ENCODE assay signal across 8 cellular contexts in the genomic region with DNA sequence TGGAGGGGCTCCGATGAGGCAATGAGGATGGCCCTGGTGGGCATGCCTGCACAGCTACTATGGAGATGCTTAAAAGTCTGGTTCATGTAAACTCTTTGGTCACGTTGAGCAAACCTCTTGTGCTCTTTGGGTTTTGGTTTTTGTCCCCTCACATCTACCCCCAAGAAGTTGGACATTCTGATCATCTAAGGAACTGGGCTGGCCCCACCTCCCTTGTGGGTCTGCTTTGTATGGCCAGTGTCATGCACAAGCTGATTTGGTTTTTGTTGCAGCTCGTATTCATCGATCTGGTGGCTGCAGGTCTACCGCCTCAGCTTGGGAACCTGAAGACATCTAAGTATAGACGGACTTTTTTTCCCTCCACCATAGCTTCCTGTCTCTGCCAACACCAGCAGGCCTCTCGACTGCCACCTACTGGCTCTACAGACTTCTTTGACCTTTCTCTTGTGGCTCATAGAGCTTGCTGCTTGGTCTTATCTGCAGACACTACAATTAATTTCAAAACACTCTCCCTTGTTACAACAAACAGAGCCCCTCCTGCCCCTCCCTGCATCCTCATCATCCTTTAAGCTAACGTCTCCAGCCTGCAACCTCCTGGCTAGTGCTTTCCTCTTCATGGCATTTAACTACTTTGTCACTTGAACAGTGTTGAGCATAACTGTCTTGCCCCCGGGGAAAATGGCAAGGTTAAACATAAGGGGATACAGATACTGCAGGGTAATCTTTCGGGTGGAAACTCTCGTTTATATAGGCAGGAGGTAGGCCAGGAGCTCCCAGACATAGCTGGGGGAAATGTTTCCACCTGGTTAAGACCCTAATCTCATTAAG. TPM values are rescaled to one million over a fixed set of nuclear protein-coding genes. Genes with fewer than 3 reads are reported as not detected.
DNase-seq lines count a peak whose midpoint lies in the region; ATAC-seq and TF ChIP-seq lines count a peak whose summit lies in the region.

No MANE protein-coding gene starts in this region.

- H3K36me3 Mint-ChIP-seq in CD14-positive monocyte (peaks cover 38 to 40% of the 10 kb centered on the region in 2 donors), chondrocyte (ENCODE audit: low read depth) (peaks cover 12% of the 10 kb centered on the region)

- H3K4me3 ChIP-seq in liver (ENCODE audit: low read depth in 1 of 3, low read length in 3 of 3): no peak overlapping the region

- ATAC-seq in GM19328 (IDR thresholded peaks at IDR 0.05; ENCODE audit: unreplicated experiment) (peak; percentile 81), HG03442 (IDR thresholded peaks at IDR 0.05; ENCODE audit: unreplicated experiment) (peak; percentile 77)

- no peaks in the 10 kb centered on the region for H3K9me3 ChIP-seq in liver (ENCODE audit: control insufficient read depth in 4 of 4, low read length in 3 of 4)

- no peaks in the 10 kb centered on the region for H3K9me3 Mint-ChIP-seq in CD14-positive monocyte
- H3K9me3 Mint-ChIP-seq in chondrocyte (ENCODE audit: low read depth): no peaks in the 10 kb centered on the region

- H3K4me3 Mint-ChIP-seq in CD14-positive monocyte (peak overlapping the region in 1 of 2 donors; percentile 23), chondrocyte (ENCODE audit: unreplicated experiment) (no peak overlapping the region)

- no peak overlapping the region for H3K9ac ChIP-seq in liver (ENCODE audit: low read depth in 1 of 2, low read length in 2 of 2)

- no peak overlapping the region for H3K27ac ChIP-seq in liver (ENCODE audit: low read depth in 1 of 2, low read length in 2 of 2)

- peak; percentile 90 to 94 for TF ChIP-seq RAD21 in liver (IDR thresholded peaks at IDR 0.05)

- peaks cover 4 to 37% (median 25%) of the 10 kb centered on the region in 4 donors for H3K36me3 ChIP-seq in liver (ENCODE audit: control insufficient read depth in 4 of 4, insufficient read depth in 3 of 4, low read depth in 1 of 4, low read length in 3 of 4)

- 27% methylated on average over 11 of the region's 11 CpGs for WGBS in liver

- TF ChIP-seq CTCF in CD14-positive monocyte (IDR thresholded peaks at IDR 0.05): peak; percentile 83
- TF ChIP-seq CTCF in chondrocyte (IDR thresholded peaks at IDR 0.05): peak; percentile 90
- TF ChIP-seq CTCF in liver (IDR thresholded peaks at IDR 0.05; ENCODE audit: low read depth, low read length, missing input control): peak; percentile 73

- H3K4me1 ChIP-seq in liver (ENCODE audit: control insufficient read depth in 4 of 4, insufficient read depth in 4 of 4, low read length in 3 of 4): peaks cover 0 to 4% (median 2%) of the 10 kb centered on the region in 4 donors

- peaks cover 7% of the 10 kb centered on the region for H3K4me1 Mint-ChIP-seq in CD14-positive monocyte
- peaks cover 5% of the 10 kb centered on the region for H3K4me1 Mint-ChIP-seq in chondrocyte (ENCODE audit: low read depth)

- no peaks in the 10 kb centered on the region for H3K27me3 ChIP-seq in liver (ENCODE audit: control insufficient read depth in 4 of 4, insufficient read depth in 4 of 4, low read length in 3 of 4)

- peaks cover 0 to 4% (median 0%) of the 10 kb centered on the region in 3 donors for H3K27me3 Mint-ChIP-seq in CD14-positive monocyte (ENCODE audit: low read depth in 3 of 3)
- H3K27me3 Mint-ChIP-seq in chondrocyte (ENCODE audit: low read depth): peaks cover 4% of the 10 kb centered on the region

- H3K27ac Mint-ChIP-seq in CD14-positive monocyte (no peak overlapping the region), chondrocyte (ENCODE audit: unreplicated experiment) (no peak overlapping the region)

- intact Hi-C loops in CD14-positive monocyte (cut with micrococcal nuclease): loop anchor here (5.0 to 10.0 kb wide), 3 partner anchors 131 to 194 kb away; no protein-coding TSS in a partner anchor

- peak; percentile 65 for DNase-seq in CD14-positive monocyte (ENCODE audit: low spot score)
- peak; percentile 79 for DNase-seq in NCI-H510A treated with DMSO at 0.1 percent for 48 hours (lab: John Stamatoyannopoulos, UW)
- peak; percentile 61 to 75 for DNase-seq in activated CD4-positive, alpha-beta T cell treated with anti-CD3 and anti-CD28 coated beads for 4 hours
- DNase-seq in chondrocyte (ENCODE audit: low spot score): no peak
- DNase-seq in stimulated activated CD4-positive, alpha-beta T cell treated with anti-CD3 and anti-CD28 coated beads, TNF-alpha, amount 100 ng/mL, for 1 hour (ENCODE audit: low read depth in 3 of 3, low spot score in 1 of 3): peak; percentile 22 to 43 (median 33)

TF ChIP-seq in liver, 16 proteins besides CTCF, POLR2A, EP300 and RAD21:
- no peak for TF ChIP-seq GABPA (IDR thresholded peaks at IDR 0.05 in 1 of 2, conservative IDR thresholded peaks at IDR 0.05 in 1 of 2)
- TF ChIP-seq TAF1 (conservative IDR thresholded peaks at IDR 0.05): no peak
- no peak for TF ChIP-seq HNF4G (IDR thresholded peaks at IDR 0.05)
- TF ChIP-seq HNF4A (conservative IDR thresholded peaks at IDR 0.05): peak in 1 of 2 donors; percentile 13
TF ChIP-seq in liver: peak in this region for 1.

RNA-seq across cellular contexts. Expression of gene TSTD2, which starts 34.5 kb away (rescaled TPM):
- 1 to 10 TPM; 1.2 to 2.4 TPM for polyA plus RNA-seq in CD14-positive monocyte
- total RNA-seq in chondrocyte: 18.8 to 21.9 TPM (median 19.6 TPM) in 3 replicates
- 10 to 100 TPM in 1 of 2 donors, 1 to 10 TPM in 1; 8.8 to 13.8 TPM for total RNA-seq in liver
- polyA plus RNA-seq in liver: 1 to 10 TPM; 4.6 to 5.4 TPM

RNA-seq across cellular contexts. Expression of gene NCBP1, which starts 34.9 kb away (rescaled TPM):
- polyA plus RNA-seq in CD14-positive monocyte (10 to 100 TPM; 11.1 to 15.8 TPM), liver (1 to 10 TPM; 6.6 to 8.5 TPM)
- total RNA-seq in chondrocyte (32.3 to 41.6 TPM (median 32.7 TPM) in 3 replicates), liver (10 to 100 TPM; 16.4 to 16.6 TPM)
